In genomic region chr5:54897001-54897400, GRCh38 we compare ENCODE assay signal across 28 cellular contexts.
"Had no signal": no experiment of that assay in that cellular context is flagged by ENCODE, and none has a peak within 500 bp of the region (broad histone marks: within the 10 kb centered on the region; RNA-seq: fewer than 3 reads in every experiment).

No MANE protein-coding gene starts in this region.

- ATAC-seq: stimulated activated effector memory CD8-positive, alpha-beta T cell treated with anti-CD3 and anti-CD28 coated beads, Interleukin-12 subunit alpha, Interleukin-12 subunit beta, amount 100 ng/mL, for 72 hours; stimulated activated memory B cell treated with anti-CD40 and anti-IgM and Interleukin-4, amounts not matched to agents 10 μg/mL and 1 μg/mL and 100 μg/mL, for 72 hours; stimulated activated naive B cell treated with anti-CD40 and anti-IgM and Interleukin-4, amounts not matched to agents 10 μg/mL and 1 μg/mL and 100 μg/mL, for 72 hours; stimulated activated naive CD8-positive, alpha-beta T cell treated with anti-CD3 and anti-CD28 coated beads, Interleukin-15, amount 100 ng/mL, for 72 hours; stimulated activated naive CD8-positive, alpha-beta T cell treated with anti-CD3 and anti-CD28 coated beads, Interleukin-15, Interleukin-2, amounts not matched to agents 100 U/mL and 50 U/mL, for 24 hours; upper lobe of right lung had no signal

- H3K4me3 Mint-ChIP-seq: stimulated activated effector memory CD8-positive, alpha-beta T cell treated with anti-CD3 and anti-CD28 coated beads, Interleukin-12 subunit alpha, Interleukin-12 subunit beta, amount 100 ng/mL, for 72 hours; stimulated activated memory B cell treated with anti-CD40 and anti-IgM and Interleukin-4, amounts not matched to agents 10 μg/mL and 1 μg/mL and 100 μg/mL, for 72 hours; stimulated activated naive B cell treated with anti-CD40 and anti-IgM and Interleukin-4, amounts not matched to agents 10 μg/mL and 1 μg/mL and 100 μg/mL, for 72 hours; stimulated activated naive CD8-positive, alpha-beta T cell treated with anti-CD3 and anti-CD28 coated beads, Interleukin-15, amount 100 ng/mL, for 72 hours; stimulated activated naive CD8-positive, alpha-beta T cell treated with anti-CD3 and anti-CD28 coated beads, Interleukin-15, Interleukin-2, amounts not matched to agents 100 ng/mL and 50 ng/mL, for 24 hours; type B pancreatic cell had no signal

- H3K4me3 ChIP-seq: stomach, suprapubic skin, testis, thoracic aorta, thyroid gland, tibial artery, tibial nerve, transverse colon, upper lobe of left lung, upper lobe of right lung, uterus, vagina had no signal

- H3K9me3 ChIP-seq: stomach, suprapubic skin, testis, thoracic aorta, thyroid gland, tibial artery, tibial nerve, transverse colon, upper lobe of left lung, upper lobe of right lung, uterus, vagina had no signal

- H3K27ac Mint-ChIP-seq: stimulated activated effector memory CD8-positive, alpha-beta T cell treated with anti-CD3 and anti-CD28 coated beads, Interleukin-12 subunit alpha, Interleukin-12 subunit beta, amount 100 ng/mL, for 72 hours; stimulated activated memory B cell treated with anti-CD40 and anti-IgM and Interleukin-4, amounts not matched to agents 10 μg/mL and 1 μg/mL and 100 μg/mL, for 72 hours; stimulated activated naive B cell treated with anti-CD40 and anti-IgM and Interleukin-4, amounts not matched to agents 10 μg/mL and 1 μg/mL and 100 μg/mL, for 72 hours; stimulated activated naive CD8-positive, alpha-beta T cell treated with anti-CD3 and anti-CD28 coated beads, Interleukin-15, amount 100 ng/mL, for 72 hours; stimulated activated naive CD8-positive, alpha-beta T cell treated with anti-CD3 and anti-CD28 coated beads, Interleukin-15, Interleukin-2, amounts not matched to agents 100 ng/mL and 50 ng/mL, for 24 hours; type B pancreatic cell had no signal

- DNase-seq: stimulated activated CD4-positive, alpha-beta T cell treated with anti-CD3 and anti-CD28 coated beads, Interleukin-2, amount 100 ng/mL, for 48 hours; stimulated activated CD4-positive, alpha-beta T cell treated with anti-CD3 and anti-CD28 coated beads, Interleukin-4, amount 100 ng/mL, for 1 hour; stimulated activated CD4-positive, alpha-beta T cell treated with anti-CD3 and anti-CD28 coated beads, Interleukin-4, amount 100 ng/mL, for 24 hours; stimulated activated CD4-positive, alpha-beta T cell treated with anti-CD3 and anti-CD28 coated beads, Interleukin-4, amount 100 ng/mL, for 4 hours; stimulated activated CD8-positive, alpha-beta memory T cell treated with anti-CD3 and anti-CD28 coated beads, Interleukin-4, amount 100 ng/mL, for 48 hours; stimulated activated naive B cell treated with anti-CD40 and anti-IgM and Interleukin-4, amounts not matched to agents 10 μg/mL and 1 μg/mL and 100 μg/mL, for 72 hours; stimulated activated naive CD4-positive, alpha-beta T cell; stimulated activated naive CD4-positive, alpha-beta T cell treated with Interleukin-2 at 50 U/mL for 16 hours; stimulated activated naive CD8-positive, alpha-beta T cell treated with anti-CD3 and anti-CD28 coated beads, Interleukin-15, amount 100 ng/mL, for 72 hours; stimulated activated naive CD8-positive, alpha-beta T cell treated with anti-CD3 and anti-CD28 coated beads, Interleukin-15, Interleukin-2, amounts not matched to agents 100 U/mL and 50 U/mL, for 24 hours; stomach; substantia nigra; testis; thyroid gland; tibial artery; transverse colon; trophoblast cell; upper lobe of right lung; uterus had no signal

- H3K4me1 ChIP-seq: testis, thyroid gland, tibial artery, transverse colon, upper lobe of right lung, uterus had no signal

- H3K36me3 ChIP-seq: stomach, suprapubic skin, thoracic aorta, thyroid gland, tibial artery, tibial nerve, transverse colon, upper lobe of left lung, upper lobe of right lung, uterus, vagina had no signal

- H3K27ac ChIP-seq: stomach, suprapubic skin, testis, thoracic aorta, thyroid gland, tibial artery, tibial nerve, transverse colon, upper lobe of left lung, upper lobe of right lung, uterus, vagina had no signal

- H3K36me3 Mint-ChIP-seq: stimulated activated effector memory CD8-positive, alpha-beta T cell treated with anti-CD3 and anti-CD28 coated beads, Interleukin-12 subunit alpha, Interleukin-12 subunit beta, amount 100 ng/mL, for 72 hours; stimulated activated memory B cell treated with anti-CD40 and anti-IgM and Interleukin-4, amounts not matched to agents 10 μg/mL and 1 μg/mL and 100 μg/mL, for 72 hours; stimulated activated naive B cell treated with anti-CD40 and anti-IgM and Interleukin-4, amounts not matched to agents 10 μg/mL and 1 μg/mL and 100 μg/mL, for 72 hours; type B pancreatic cell had no signal

- H3K27me3 ChIP-seq: stomach, testis, thyroid gland, tibial artery, upper lobe of left lung, uterus, vagina had no signal
